Comparison of ENCODE assay signal across 8 cellular contexts in the genomic region with DNA sequence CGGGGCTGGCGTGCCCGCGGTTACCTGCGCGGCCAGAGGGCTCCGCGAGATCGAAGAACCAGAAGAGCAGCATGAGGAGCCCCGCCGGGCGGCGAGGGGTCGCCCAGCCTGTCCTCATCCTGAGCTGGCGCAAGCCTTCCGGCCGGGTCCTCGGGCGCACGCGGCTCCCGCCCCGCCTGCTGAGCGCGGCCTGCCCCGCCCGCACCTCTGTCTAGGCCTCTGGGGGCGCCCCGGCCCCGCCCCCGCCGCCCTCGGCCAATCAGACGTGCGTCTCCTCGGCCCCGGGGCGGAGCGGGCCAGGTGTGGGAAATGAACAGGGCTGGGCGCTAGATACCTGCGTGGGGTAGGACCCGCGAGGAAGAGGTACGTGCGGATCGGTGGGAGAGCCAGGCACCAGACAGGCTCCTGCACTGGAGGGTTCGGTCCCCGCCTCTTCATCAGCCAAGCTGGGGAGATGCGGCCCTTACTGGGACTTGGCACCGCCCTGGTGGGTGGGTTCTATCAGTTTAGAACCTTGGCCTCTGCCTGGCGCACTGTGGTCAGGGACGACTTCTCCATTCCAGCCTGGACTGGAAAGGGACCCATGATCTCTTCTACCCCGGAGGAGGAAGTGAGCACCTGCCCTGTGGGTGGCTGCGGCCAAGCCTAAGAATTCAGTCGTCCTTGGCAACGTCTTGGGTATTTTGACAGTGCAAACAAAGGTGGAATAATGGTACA. TPM values are rescaled to one million over a fixed set of nuclear protein-coding genes. Genes with fewer than 3 reads are reported as not detected.
DNase-seq lines count a peak whose midpoint lies in the region; ATAC-seq and TF ChIP-seq lines count a peak whose summit lies in the region.

TSS of gene LY75 (minus strand) at position 192 of the 717 bp plus-strand sequence.

- ATAC-seq in HG02610 (IDR thresholded peaks at IDR 0.05; ENCODE audit: unreplicated experiment): peak; percentile 85
- peak; percentile 77 for ATAC-seq in foreskin keratinocyte

- in situ Hi-C loops in GM13977 (cut with MboI; ENCODE audit: low pct_unique_long_range_greater_than_20kb, low sequenced_read_pairs, unreplicated experiment): no loop called here

- no peaks in the 10 kb centered on the region for H3K9me3 ChIP-seq in osteoblast (ENCODE audit: low read depth, low read length)
- no peaks in the 10 kb centered on the region for H3K9me3 ChIP-seq in testis

- 20 to 35% methylated on average over 6 to 45 of the region's 56 CpGs for WGBS in testis, 2 donors

- intact Hi-C loops in testis (cut with DNase I; ENCODE audit: low total_unique reads): no loop called here

- TF ChIP-seq POLR2A in testis (IDR thresholded peaks at IDR 0.05): no peak

- DNase-seq in GM13977 (ENCODE audit: low spot score) (peak; percentile 91), NCI-H2227 treated with DMSO at 0.1 percent for 48 hours (lab: John Stamatoyannopoulos, UW) (peak; percentile 48), foreskin keratinocyte (no peak), osteoblast (ENCODE audit: insufficient read length, low spot score, missing footprints) (no peak), testis (peak; percentile 60), D341Med (ENCODE audit: low spot score) (no peak)
- peak; percentile 85 for DNase-seq in activated T-cell treated with anti-CD3 and anti-CD28 coated beads, Interleukin-2, amount 50 U/mL, for 1 hour

- H3K4me3 ChIP-seq in osteoblast (ENCODE audit: insufficient read depth, low read length): peak within 1 kb of the TSS; percentile 74
- H3K4me3 ChIP-seq in testis: peak within 1 kb of the TSS; percentile 48 to 67

- no peaks in the 10 kb centered on the region for H3K36me3 ChIP-seq in osteoblast (ENCODE audit: insufficient read depth, low read length)
- no peaks in the 10 kb centered on the region for H3K36me3 ChIP-seq in testis (ENCODE audit: low read depth, missing control alignments)

- H3K4me2 ChIP-seq in osteoblast (ENCODE audit: insufficient read depth, low read length): peak within 1 kb of the TSS; percentile 81

- H3K79me2 ChIP-seq in osteoblast (ENCODE audit: insufficient read depth, low read length): no peaks in the 10 kb centered on the region

- H3K4me1 ChIP-seq in foreskin keratinocyte (no peaks in the 10 kb centered on the region), osteoblast (ENCODE audit: insufficient read depth, low read length) (no peaks in the 10 kb centered on the region), testis (no peaks in the 10 kb centered on the region)

- no peak within 1 kb of the TSS for H3K27ac ChIP-seq in foreskin keratinocyte
- H3K27ac ChIP-seq in osteoblast (ENCODE audit: low read depth, low read length): no peak within 1 kb of the TSS
- H3K27ac ChIP-seq in testis: no peak within 1 kb of the TSS

- no peaks in the 10 kb centered on the region for H4K20me1 ChIP-seq in osteoblast (ENCODE audit: insufficient read depth, low read length)

- TF ChIP-seq CTCF in GM13977 (IDR thresholded peaks at IDR 0.05; ENCODE audit: extremely low read depth, insufficient read depth, missing control alignments) (no peak), foreskin keratinocyte (conservative IDR thresholded peaks at IDR 0.05) (no peak), osteoblast (IDR thresholded peaks at IDR 0.05; ENCODE audit: extremely low read depth, low read depth, low read length) (no peak), testis (IDR thresholded peaks at IDR 0.05) (no peak)

- peak within 1 kb of the TSS; percentile 93 for H2AFZ ChIP-seq in osteoblast (ENCODE audit: low read length)

- H3K27me3 ChIP-seq in foreskin keratinocyte (peaks cover 21% of the 10 kb centered on the region), osteoblast (ENCODE audit: insufficient read depth, low read length) (peaks cover 40% of the 10 kb centered on the region), testis (no peaks in the 10 kb centered on the region)

RNA-seq across cellular contexts. Expression of gene LY75, which starts in this region (rescaled TPM):
- total RNA-seq in foreskin keratinocyte (0.71 and 3.5 TPM in 2 replicates), osteoblast (4.4 and 5.1 TPM in 2 replicates), testis (1 to 10 TPM in 1 of 2 donors, under 1 TPM in 1; 0.63 to 1.5 TPM)
- polyA plus RNA-seq in foreskin keratinocyte (0.31 and 0.79 TPM in 2 replicates), testis (ENCODE audit: insufficient read depth, low read depth, low replicate concordance) (1.8 TPM)

Comparison
In these comparisons a context has a peak if more than half of its experiments do, and no peak if none do; other contexts are left out.
1. DNase-seq: peak in GM13977 (single experiment), NCI-H2227 treated with DMSO at 0.1 percent for 48 hours (single experiment), activated T-cell treated with anti-CD3 and anti-CD28 coated beads, Interleukin-2, amount 50 U/mL, for 1 hour (single experiment) and testis (single experiment); none in foreskin keratinocyte (0 of 2), osteoblast (single experiment) and D341Med (single experiment).